Comparison of ENCODE assay signal across 10 cellular contexts in the genomic region with DNA sequence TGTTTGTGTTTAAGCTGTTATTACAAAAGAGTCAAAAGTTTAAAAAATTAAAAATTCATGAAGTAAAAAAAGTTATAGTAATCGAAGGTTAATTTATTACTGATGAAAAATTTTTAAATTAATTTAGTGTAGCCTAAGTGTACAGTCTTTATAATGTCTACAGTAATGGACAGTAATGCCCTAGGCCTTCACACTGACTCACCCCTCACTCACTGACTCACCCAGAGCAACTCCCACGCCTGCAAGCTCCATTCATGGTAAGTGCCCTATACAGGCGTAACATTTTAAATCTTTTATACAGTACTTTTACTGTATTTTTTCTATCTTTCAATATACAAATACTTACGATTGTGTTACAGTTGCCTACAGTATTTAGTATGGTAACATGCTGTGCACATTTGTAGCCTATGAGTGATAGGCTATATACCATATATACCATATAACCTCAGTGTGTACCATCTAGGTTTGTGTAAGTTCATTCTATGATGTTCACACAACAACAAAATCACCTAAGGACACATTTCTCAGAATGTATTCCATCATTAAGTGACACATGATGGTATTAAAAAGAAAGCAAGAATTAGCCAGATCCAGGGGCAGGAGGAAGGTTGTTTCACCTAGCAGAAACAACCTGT. TPM values are rescaled to one million over a fixed set of nuclear protein-coding genes. Genes with fewer than 3 reads are reported as not detected.
A peak's percentile ranks its signal among the peaks of the same experiment; 100 is the strongest.
DNase-seq lines count a peak whose midpoint lies in the region; ATAC-seq and TF ChIP-seq lines count a peak whose summit lies in the region.
"Had no signal": no experiment of that assay in that cellular context is flagged by ENCODE, and none has a peak within 500 bp of the region (broad histone marks: within the 10 kb centered on the region; RNA-seq: fewer than 3 reads in every experiment).

No MANE protein-coding gene starts in this region.

- H3K9ac ChIP-seq in neural progenitor cell = no peak overlapping the region
- H3K9ac ChIP-seq in colonic mucosa (ENCODE audit: low read depth in 2 of 2, low read length in 2 of 2) = no peak overlapping the region

- H3K36me3 ChIP-seq in neural progenitor cell (no peaks in the 10 kb centered on the region), colonic mucosa (no peaks in the 10 kb centered on the region)

- peaks cover 3% of the 10 kb centered on the region for H3F3A ChIP-seq in neural progenitor cell (ENCODE audit: low read depth)

- H3K4me1 Mint-ChIP-seq in central memory CD8-positive, alpha-beta T cell = peaks cover 9% of the 10 kb centered on the region
- H3K4me1 Mint-ChIP-seq in osteocyte (ENCODE audit: unreplicated experiment) (peaks cover 12% of the 10 kb centered on the region), neural progenitor cell (peaks cover 15% of the 10 kb centered on the region)

- H3K9me3 ChIP-seq in neural progenitor cell (ENCODE audit: low read depth) = no peaks in the 10 kb centered on the region
- no peaks in the 10 kb centered on the region for H3K9me3 ChIP-seq in colonic mucosa

- no peak for ATAC-seq in central memory CD8-positive, alpha-beta T cell (replicated peaks; ENCODE audit: extremely low read depth, poor library complexity, severe bottlenecking)

- no peak overlapping the region for H3K4me2 ChIP-seq in neural progenitor cell

- peak; percentile 84 for DNase-seq in EH (ENCODE audit: low read depth)
- peak; percentile 84 for DNase-seq in M059J (ENCODE audit: low read depth)
- DNase-seq in central memory CD8-positive, alpha-beta T cell (ENCODE audit: low spot score in 2 of 2) = no peak
- no peak for DNase-seq in osteocyte (ENCODE audit: extremely low spot score, unreplicated experiment)
- DNase-seq in neural progenitor cell (ENCODE audit: low spot score) = no peak
- no peak for DNase-seq in colonic mucosa
- DNase-seq in NCI-H187 treated with DMSO at 0.1 percent for 48 hours (lab: John Stamatoyannopoulos, UW) = no peak
- DNase-seq in AML-193 (lab: John Stamatoyannopoulos, UW) = no peak
- DNase-seq: NCI-H446 treated with DMSO at 0.1 percent for 48 hours had no signal

- H3K9me3 Mint-ChIP-seq in central memory CD8-positive, alpha-beta T cell = no peaks in the 10 kb centered on the region
- no peaks in the 10 kb centered on the region for H3K9me3 Mint-ChIP-seq in osteocyte (ENCODE audit: unreplicated experiment)
- H3K9me3 Mint-ChIP-seq in neural progenitor cell = no peaks in the 10 kb centered on the region
- H3K9me3 Mint-ChIP-seq: activated naive CD4-positive, alpha-beta T cell treated with anti-CD3 and anti-CD28 coated beads, Interleukin-2, amount 50 U/mL, for 24 hours had no signal

- intact Hi-C loops in colonic mucosa (cut with DNase I) = no loop called here

- H3K27ac Mint-ChIP-seq in central memory CD8-positive, alpha-beta T cell (ENCODE audit: low read depth) = peak overlapping the region; percentile 56
- H3K27ac Mint-ChIP-seq in osteocyte (ENCODE audit: unreplicated experiment) (peak overlapping the region; percentile 52), neural progenitor cell (no peak overlapping the region)
- H3K27ac Mint-ChIP-seq: activated naive CD4-positive, alpha-beta T cell treated with anti-CD3 and anti-CD28 coated beads, Interleukin-2, amount 50 U/mL, for 24 hours had no signal

- H3K4me3 Mint-ChIP-seq in central memory CD8-positive, alpha-beta T cell = no peak overlapping the region
- H3K4me3 Mint-ChIP-seq in osteocyte (ENCODE audit: unreplicated experiment) (no peak overlapping the region), neural progenitor cell (no peak overlapping the region)
- H3K4me3 Mint-ChIP-seq: activated naive CD4-positive, alpha-beta T cell treated with anti-CD3 and anti-CD28 coated beads, Interleukin-2, amount 50 U/mL, for 24 hours had no signal

- H3K4me1 ChIP-seq in neural progenitor cell (peaks cover 8% of the 10 kb centered on the region), colonic mucosa (no peaks in the 10 kb centered on the region)

- H3K27me3 ChIP-seq in neural progenitor cell (no peaks in the 10 kb centered on the region), colonic mucosa (no peaks in the 10 kb centered on the region)

- no peaks in the 10 kb centered on the region for H3K79me2 ChIP-seq in neural progenitor cell (ENCODE audit: low read depth)

- H3K27ac ChIP-seq in neural progenitor cell (no peak overlapping the region), colonic mucosa (no peak overlapping the region)

- peaks cover 9% of the 10 kb centered on the region for H3K36me3 Mint-ChIP-seq in central memory CD8-positive, alpha-beta T cell (ENCODE audit: insufficient read depth)
- H3K36me3 Mint-ChIP-seq in osteocyte (ENCODE audit: unreplicated experiment) = peaks cover 12% of the 10 kb centered on the region
- H3K36me3 Mint-ChIP-seq in neural progenitor cell = no peaks in the 10 kb centered on the region

- no peaks in the 10 kb centered on the region for H3K27me3 Mint-ChIP-seq in central memory CD8-positive, alpha-beta T cell
- H3K27me3 Mint-ChIP-seq in osteocyte (ENCODE audit: unreplicated experiment) (no peaks in the 10 kb centered on the region), neural progenitor cell (ENCODE audit: insufficient read depth, low read depth) (no peaks in the 10 kb centered on the region)
- H3K27me3 Mint-ChIP-seq: activated naive CD4-positive, alpha-beta T cell treated with anti-CD3 and anti-CD28 coated beads, Interleukin-2, amount 50 U/mL, for 24 hours had no signal

- H4K20me1 ChIP-seq in neural progenitor cell (ENCODE audit: low read depth) = no peaks in the 10 kb centered on the region

- TF ChIP-seq CTCF in osteocyte (IDR thresholded peaks at IDR 0.05) (no peak), neural progenitor cell (IDR thresholded peaks at IDR 0.05) (no peak), colonic mucosa (IDR thresholded peaks at IDR 0.05) (no peak)

- H2AFZ ChIP-seq in neural progenitor cell (replicated peaks) = no peak overlapping the region

- no peak overlapping the region for H3K4me3 ChIP-seq in neural progenitor cell
- H3K4me3 ChIP-seq in colonic mucosa = no peak overlapping the region

RNA-seq across cellular contexts. Expression of a gene that starts 40.1 kb away (rescaled TPM):
- 29.3 and 38.5 TPM in 2 replicates for total RNA-seq in M059J (2014; rRNA removed; shearing (Covaris generic))
- total RNA-seq in osteocyte (27.7 TPM in 2 replicates), neural progenitor cell (ENCODE audit: low replicate concordance) (15.8 and 21.0 TPM in 2 replicates), colonic mucosa (10 to 100 TPM; 25.4 to 32.7 TPM)

RNA-seq across cellular contexts. Expression of a gene that starts 55.8 kb away (rescaled TPM):
- 62.8 and 108 TPM in 2 replicates for total RNA-seq in M059J (2014; rRNA removed; shearing (Covaris generic))
- total RNA-seq in osteocyte = 26.9 and 31.6 TPM in 2 replicates
- total RNA-seq in neural progenitor cell (ENCODE audit: low replicate concordance) = 61.5 and 85.2 TPM in 2 replicates
- 10 to 100 TPM; 27.4 to 51.1 TPM for total RNA-seq in colonic mucosa

Comparison
In these comparisons a context has a peak if more than half of its experiments do, and no peak if none do; other contexts are left out.
1. DNase-seq: peak in EH (single experiment) and M059J (single experiment); none in central memory CD8-positive, alpha-beta T cell (0 of 2), osteocyte (single experiment), neural progenitor cell (single experiment), colonic mucosa (single experiment), NCI-H187 treated with DMSO at 0.1 percent for 48 hours (single experiment) and AML-193 (0 of 2).